In genomic region chr1:227767401-227768396, GRCh38 we compare ENCODE assay signal across 25 cellular contexts. TPM values are rescaled to one million over a fixed set of nuclear protein-coding genes. Genes with fewer than 3 reads are reported as not detected.
DNase-seq lines count a peak whose midpoint lies in the region; ATAC-seq, FAIRE-seq and TF ChIP-seq lines count a peak whose summit lies in the region.
"Had no signal": no experiment of that assay in that cellular context is flagged by ENCODE, and none has a peak within 500 bp of the region (broad histone marks: within the 10 kb centered on the region; RNA-seq: fewer than 3 reads in every experiment).

No MANE protein-coding gene starts in this region.

- 72 to 80% (median 77%) methylated on average over 13 of the region's 13 CpGs for WGBS in small intestine, 3 donors

- peaks cover 33% of the 10 kb centered on the region for H3K36me3 Mint-ChIP-seq in T-helper 2 cell treated with Interferon-gamma antibody and Interleukin-4, amounts not matched to agents 5 μg/mL and 100 μg/mL, for 36 hours (ENCODE audit: low read depth)

- no peaks in the 10 kb centered on the region for H3K27me3 Mint-ChIP-seq in T-helper 2 cell treated with Interferon-gamma antibody and Interleukin-4, amounts not matched to agents 5 μg/mL and 100 μg/mL, for 36 hours (ENCODE audit: low read depth)
- H3K27me3 Mint-ChIP-seq: naive B cell had no signal

- H3K9me3 ChIP-seq in small intestine (ENCODE audit: control insufficient read depth, low read depth): no peaks in the 10 kb centered on the region
- H3K9me3 ChIP-seq: A549; BLaER1 treated with 17β-estradiol and CSF1 and Interleukin-3, amounts not matched to agents 10 nM and 100 nM; thoracic aorta had no signal

- H3K27me3 ChIP-seq in bronchial epithelial cell (ENCODE audit: control insufficient read depth, insufficient read depth, low read length) (no peaks in the 10 kb centered on the region), small intestine (ENCODE audit: control insufficient read depth in 2 of 2, insufficient read depth in 2 of 2, low read length in 2 of 2) (no peaks in the 10 kb centered on the region)
- H3K27me3 ChIP-seq: BLaER1 treated with 17β-estradiol and CSF1 and Interleukin-3, amounts not matched to agents 10 nM and 100 nM had no signal

- no peaks in the 10 kb centered on the region for H3K9me3 Mint-ChIP-seq in T-helper 2 cell treated with Interferon-gamma antibody and Interleukin-4, amounts not matched to agents 5 μg/mL and 100 μg/mL, for 36 hours
- H3K9me3 Mint-ChIP-seq: naive B cell had no signal

- TF ChIP-seq POLR2A in GM12891 (IDR thresholded peaks at IDR 0.05; ENCODE audit: low read depth, low read length): no peak

- peak overlapping the region in 1 of 2 donors; percentile 28 for H3K27ac ChIP-seq in small intestine (ENCODE audit: low read depth in 1 of 2, low read length in 1 of 2)
- H3K27ac ChIP-seq: A549; BLaER1 treated with 17β-estradiol and CSF1 and Interleukin-3, amounts not matched to agents 10 nM and 100 nM; thoracic aorta had no signal

- H3K4me3 Mint-ChIP-seq in T-helper 2 cell treated with Interferon-gamma antibody and Interleukin-4, amounts not matched to agents 5 μg/mL and 100 μg/mL, for 36 hours: peak overlapping the region; percentile 77
- H3K4me3 Mint-ChIP-seq: naive B cell had no signal

- peak; percentile 81 for FAIRE-seq in GM12891 (lab: Jason Lieb, UNC)
- FAIRE-seq in bronchial epithelial cell (lab: Jason Lieb, UNC): peak; percentile 99
- FAIRE-seq in small intestine (lab: Jason Lieb, UNC): no peak
- FAIRE-seq: A549, GM18507, keratinocyte had no signal

- ATAC-seq in HG03175 (IDR thresholded peaks at IDR 0.05; ENCODE audit: unreplicated experiment) (no peak), GM19452 (IDR thresholded peaks at IDR 0.05; ENCODE audit: unreplicated experiment) (no peak)
- ATAC-seq: A549 had no signal

- peaks cover 7% of the 10 kb centered on the region for H3K36me3 ChIP-seq in bronchial epithelial cell (ENCODE audit: control insufficient read depth, insufficient read depth, low read length)
- peaks cover 0 to 2% of the 10 kb centered on the region in 2 donors for H3K36me3 ChIP-seq in small intestine (ENCODE audit: control insufficient read depth in 2 of 2, insufficient read depth in 2 of 2, low read length in 2 of 2)

- H3K4me1 ChIP-seq in small intestine (ENCODE audit: control insufficient read depth in 2 of 2, insufficient read depth in 1 of 2, low read depth in 1 of 2, low read length in 1 of 2): no peaks in the 10 kb centered on the region

- peak overlapping the region; percentile 57 for H3K27ac Mint-ChIP-seq in T-helper 2 cell treated with Interferon-gamma antibody and Interleukin-4, amounts not matched to agents 5 μg/mL and 100 μg/mL, for 36 hours

- peaks cover 56% of the 10 kb centered on the region for H3K4me1 Mint-ChIP-seq in T-helper 2 cell treated with Interferon-gamma antibody and Interleukin-4, amounts not matched to agents 5 μg/mL and 100 μg/mL, for 36 hours (ENCODE audit: low read depth)

- no peak for TF ChIP-seq CTCF in bronchial epithelial cell (IDR thresholded peaks at IDR 0.05; ENCODE audit: insufficient read depth, low read length, severe bottlenecking)

- H3K4me3 ChIP-seq in bronchial epithelial cell (ENCODE audit: low read depth, low read length) (no peak overlapping the region), small intestine (ENCODE audit: low read depth in 1 of 2, low read length in 2 of 2) (no peak overlapping the region)
- H3K4me3 ChIP-seq: A549; BLaER1 treated with 17β-estradiol and CSF1 and Interleukin-3, amounts not matched to agents 10 nM and 100 nM; thoracic aorta had no signal

- no peak for DNase-seq in T-helper 2 cell treated with Interferon-gamma antibody and Interleukin-4, amounts not matched to agents 5 μg/mL and 100 μg/mL, for 36 hours (ENCODE audit: low spot score)
- DNase-seq in T-helper 2 cell (no peak), GM12891 (ENCODE audit: insufficient read length, low spot score) (no peak), bronchial epithelial cell (ENCODE audit: low read depth) (no peak), small intestine (peak; percentile 37), Ammon's horn (ENCODE audit: low spot score) (no peak)
- DNase-seq: activated CD4-positive, CD25-positive, alpha-beta regulatory T cell; activated CD8-positive, alpha-beta memory T cell treated with anti-CD3 and anti-CD28 coated beads, Interleukin-2, amount 50 U/mL, for 4 hours; activated naive CD4-positive, alpha-beta T cell treated with Interleukin-2 at 50 U/mL for 16 hours; DMS79 treated with DMSO at 0.1 percent for 48 hours; foreskin fibroblast; hippocampal formation; KG1; naive B cell; SIG-M5 had no signal

TF ChIP-seq in GM12891, 5 proteins besides CTCF, POLR2A, EP300 and RAD21:
- TF ChIP-seq PAX5 (IDR thresholded peaks at IDR 0.05; ENCODE audit: insufficient read depth, low read length, severe bottlenecking) (no peak), TAF1 (IDR thresholded peaks at IDR 0.05; ENCODE audit: low read depth, low read length) (no peak), SPI1 (IDR thresholded peaks at IDR 0.05; ENCODE audit: low read depth, low read length) (no peak), POLR2AphosphoS5 (IDR thresholded peaks at IDR 0.05; ENCODE audit: low read depth, low read length) (no peak), POU2F2 (IDR thresholded peaks at IDR 0.05; ENCODE audit: low read depth, low read length) (no peak)

RNA-seq across cellular contexts. Expression of gene SNAP47, which starts 32.5 kb away (rescaled TPM):
- 21.8 TPM for polyA plus RNA-seq in GM12891 (2012; ENCODE audit: low read depth, missing spikeins)
- 55.0 and 59.0 TPM in 2 replicates for total RNA-seq in bronchial epithelial cell
- 10 to 100 TPM in 2 of 3 donors, 1 to 10 TPM in 1; 9.8 to 16.6 (median 14.3) TPM for polyA plus RNA-seq in small intestine

RNA-seq across cellular contexts. Expression of gene JMJD4, which starts 32.6 kb away (rescaled TPM):
- 10.5 TPM for polyA plus RNA-seq in GM12891 (2012; ENCODE audit: low read depth, missing spikeins)
- total RNA-seq in bronchial epithelial cell: 20.9 and 27.9 TPM in 2 replicates
- polyA plus RNA-seq in small intestine: 10 to 100 TPM in 1 of 3 donors, 1 to 10 TPM in 2; 8.4 to 12.6 (median 9.6) TPM

RNA-seq across cellular contexts. Expression of gene PRSS38, which starts 47.8 kb away (rescaled TPM):
- polyA plus RNA-seq in GM12891 (2012; ENCODE audit: low read depth, missing spikeins): not detected
- total RNA-seq in bronchial epithelial cell: not detected in 2 replicates
- not detected for polyA plus RNA-seq in small intestine
- total RNA-seq: H7, posterior vena cava, skeletal muscle tissue, thoracic aorta had no signal
- polyA plus RNA-seq: A549, keratinocyte had no signal
